Comparison of ENCODE assay signal across 1 cellular context in the genomic region with DNA sequence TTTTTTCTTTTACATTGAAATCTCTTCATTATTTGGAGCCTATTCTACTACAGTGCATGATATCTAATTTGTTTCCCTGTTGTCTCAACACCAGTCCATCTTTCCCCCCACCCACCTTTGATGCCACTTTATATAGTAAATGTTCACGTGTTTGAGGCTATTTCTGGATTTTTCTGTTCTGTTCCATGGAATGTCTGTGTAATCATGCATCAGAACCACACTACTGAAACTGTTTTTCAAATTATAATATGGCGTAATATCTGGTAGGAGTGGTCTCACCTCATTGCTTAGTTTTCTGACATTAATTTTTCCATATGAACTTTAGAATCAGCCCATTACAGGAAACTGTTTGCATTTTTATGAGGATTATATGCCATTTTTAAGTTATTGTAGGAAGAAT.
A peak's percentile ranks its signal among the peaks of the same experiment; 100 is the strongest.
TF ChIP-seq lines count a peak whose summit lies in the region.

No MANE protein-coding gene starts in this region.

TF ChIP-seq in IMR-90, 13 proteins besides CTCF, POLR2A, EP300 and RAD21:
- TF ChIP-seq MAFK (IDR thresholded peaks at IDR 0.05; ENCODE audit: low read depth, low read length) (no peak), CEBPB (IDR thresholded peaks at IDR 0.05; ENCODE audit: low read depth, low read length) (peak; percentile 73)
